In the genomic region with DNA sequence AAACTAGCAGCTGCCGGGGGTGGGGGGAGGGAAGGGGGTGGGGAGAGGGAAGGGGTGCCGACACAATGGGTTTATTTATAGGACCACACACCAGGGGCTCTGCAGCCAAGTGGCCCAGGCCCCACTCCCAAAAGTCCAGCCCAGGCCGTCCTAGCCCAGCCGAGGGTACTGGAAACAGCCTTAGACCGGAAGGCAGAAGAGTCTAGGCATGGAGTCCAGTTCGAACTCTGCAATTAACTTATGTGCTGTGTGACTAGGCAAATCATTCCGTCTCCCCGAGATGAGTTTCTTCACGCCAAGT, we compare ENCODE assay signal across 16 cellular contexts. TPM values are rescaled to one million over a fixed set of nuclear protein-coding genes. Genes with fewer than 3 reads are reported as not detected.
A peak's percentile ranks its signal among the peaks of the same experiment; 100 is the strongest.
DNase-seq lines count a peak whose midpoint lies in the region; ATAC-seq and TF ChIP-seq lines count a peak whose summit lies in the region.
"Had no signal": no experiment of that assay in that cellular context is flagged by ENCODE, and none has a peak within 500 bp of the region (broad histone marks: within the 10 kb centered on the region; RNA-seq: fewer than 3 reads in every experiment).

No MANE protein-coding gene starts in this region.

- H3K9me3 Mint-ChIP-seq in nephron (no peaks in the 10 kb centered on the region), immature natural killer cell (no peaks in the 10 kb centered on the region)

- intact Hi-C loops in Right ventricle myocardium superior (cut with DNase I) (no loop called here), tibial artery (cut with DNase I; ENCODE audit: low total_unique reads) (no loop called here)

- peak; percentile 14 for ATAC-seq in Right ventricle myocardium superior (ENCODE audit: poor library complexity)
- ATAC-seq: GM12878, left colon had no signal

- H3K27ac Mint-ChIP-seq in nephron: peak overlapping the region; percentile 89 to 98 (median 91)
- no peak overlapping the region for H3K27ac Mint-ChIP-seq in immature natural killer cell

- in situ Hi-C loops in ACHN (cut with HindIII; ENCODE audit: low pct_ligation_motif_present, low pct_unique_long_range_greater_than_20kb, low sequenced_read_pairs): no loop called here

- DNase-seq in SJCRH30 (no peak), Right ventricle myocardium superior (no peak), tibial artery (no peak), ACHN (no peak), 8988T (no peak), immature natural killer cell (no peak), kidney glomerular epithelial cell (lab: John Stamatoyannopoulos, UW) (no peak)
- DNase-seq: GM23248, left colon, NCI-H146, NCI-H526 treated with DMSO at 0.1 percent for 48 hours, occipital lobe, T1000 had no signal

- peak overlapping the region; percentile 6 to 74 (median 27) for H3K4me3 Mint-ChIP-seq in nephron
- H3K4me3 Mint-ChIP-seq in immature natural killer cell: no peak overlapping the region

- no peaks in the 10 kb centered on the region for H3K9me3 ChIP-seq in SJCRH30 (replicated peaks)
- H3K9me3 ChIP-seq in tibial artery: no peaks in the 10 kb centered on the region

- no peaks in the 10 kb centered on the region for H3K27me3 ChIP-seq in SJCRH30
- no peaks in the 10 kb centered on the region for H3K27me3 ChIP-seq in tibial artery

- peaks cover 77% of the 10 kb centered on the region for H3K4me1 Mint-ChIP-seq in nephron
- peaks cover 7 to 8% of the 10 kb centered on the region in 2 donors for H3K4me1 Mint-ChIP-seq in immature natural killer cell

- H3K4me1 ChIP-seq in SJCRH30 (peaks cover 72% of the 10 kb centered on the region), tibial artery (peaks cover 0 to 32% (median 23%) of the 10 kb centered on the region in 4 donors)

- peaks cover 24% of the 10 kb centered on the region for H3K36me3 Mint-ChIP-seq in nephron (ENCODE audit: low read depth)
- H3K36me3 Mint-ChIP-seq in immature natural killer cell: peaks cover 4 to 8% (median 7%) of the 10 kb centered on the region in 3 donors

- H3K4me3 ChIP-seq in SJCRH30 (peak overlapping the region; percentile 28), tibial artery (no peak overlapping the region)
- H3K4me3 ChIP-seq: GM12878, GM23248 had no signal

- H3K36me3 ChIP-seq in SJCRH30 (peaks cover 41% of the 10 kb centered on the region), tibial artery (peaks cover 7 to 19% (median 19%) of the 10 kb centered on the region in 3 donors)

- H3K27ac ChIP-seq in SJCRH30: peak overlapping the region; percentile 100
- H3K27ac ChIP-seq in tibial artery: peak overlapping the region; percentile 68 to 71
- H3K27ac ChIP-seq: C4-2B, GM23248 had no signal

- no peak for TF ChIP-seq CTCF in nephron (IDR thresholded peaks at IDR 0.05; ENCODE audit: unreplicated experiment in 3 of 3)
- no peak for TF ChIP-seq CTCF in tibial artery (IDR thresholded peaks at IDR 0.05)

- peaks cover 4% of the 10 kb centered on the region for H3K27me3 Mint-ChIP-seq in nephron (ENCODE audit: low read depth)
- H3K27me3 Mint-ChIP-seq in immature natural killer cell (ENCODE audit: low read depth in 3 of 3): peaks cover 0 to 3% (median 0%) of the 10 kb centered on the region in 3 donors

RNA-seq across cellular contexts. Expression of gene NCKAP5L, which starts 18.1 kb away (rescaled TPM):
- 80.1 and 80.7 TPM in 2 replicates for total RNA-seq in SJCRH30 (2014; rRNA removed; shearing (Covaris generic))
- total RNA-seq in Right ventricle myocardium superior: 29.0 TPM
- polyA plus RNA-seq in immature natural killer cell: 1 to 10 TPM in 2 of 3 donors, not detected in 1; 1.0 to 5.6 TPM

RNA-seq across cellular contexts. Expression of gene BCDIN3D, which starts 32.8 kb away (rescaled TPM):
- 4.7 and 5.3 TPM in 2 replicates for total RNA-seq in SJCRH30 (2014; rRNA removed; shearing (Covaris generic))
- total RNA-seq in Right ventricle myocardium superior: 2.4 TPM
- polyA plus RNA-seq in immature natural killer cell: 1 to 10 TPM; 3.0 to 5.1 (median 4.5) TPM

Comparison
In these comparisons a context has a peak if more than half of its experiments do, and no peak if none do; other contexts are left out.
1. H3K27ac Mint-ChIP-seq: peak in nephron (3 of 3); none in immature natural killer cell (0 of 6).
2. H3K4me3 Mint-ChIP-seq: peak in nephron (3 of 3); none in immature natural killer cell (0 of 5).